Comparison of ENCODE assay signal across 13 cellular contexts in genomic region chr7:96187735-96188622, GRCh38.
DNase-seq lines count a peak whose midpoint lies in the region; ATAC-seq and TF ChIP-seq lines count a peak whose summit lies in the region.
"Had no signal": no experiment of that assay in that cellular context is flagged by ENCODE, and none has a peak within 500 bp of the region (broad histone marks: within the 10 kb centered on the region; RNA-seq: fewer than 3 reads in every experiment).

No MANE protein-coding gene starts in this region.

- WGBS in lower leg skin, 2 donors: 47 to 50% methylated on average over 15 of the region's 15 CpGs

- no peaks in the 10 kb centered on the region for H3K9me3 Mint-ChIP-seq in osteocyte (ENCODE audit: unreplicated experiment)
- no peaks in the 10 kb centered on the region for H3K9me3 Mint-ChIP-seq in naive thymus-derived CD4-positive, alpha-beta T cell

- DNase-seq in EH (ENCODE audit: low read depth) (peak; percentile 58), NCI-H2081 treated with DMSO at 0.1 percent for 48 hours (lab: John Stamatoyannopoulos, UW) (peak; percentile 60), coronary artery (ENCODE audit: low spot score) (no peak), osteocyte (ENCODE audit: extremely low spot score, unreplicated experiment) (no peak), GM10266 (ENCODE audit: extremely low spot score) (no peak), lower leg skin (ENCODE audit: low spot score in 2 of 2) (no peak), AG08396 (ENCODE audit: low spot score) (no peak)
- DNase-seq in naive thymus-derived CD4-positive, alpha-beta T cell: no peak
- DNase-seq: activated naive CD4-positive, alpha-beta T cell treated with anti-CD3 and anti-CD28 coated beads, Interleukin-2, amount 50 U/mL, for 16 hours; erythroblast; HCEC 1CT; NCI-H1436 had no signal

- H3K27me3 ChIP-seq in naive thymus-derived CD4-positive, alpha-beta T cell (ENCODE audit: control insufficient read depth in 2 of 2, insufficient read depth in 2 of 2, low read length in 2 of 2): no peaks in the 10 kb centered on the region
- H3K27me3 ChIP-seq: BLaER1 had no signal

- TF ChIP-seq CTCF in coronary artery (IDR thresholded peaks at IDR 0.05) (no peak), osteocyte (IDR thresholded peaks at IDR 0.05) (no peak), GM10266 (IDR thresholded peaks at IDR 0.05; ENCODE audit: control insufficient read depth, insufficient read depth, low read depth, missing control alignments) (no peak), lower leg skin (IDR thresholded peaks at IDR 0.05) (no peak)

- H3K27me3 Mint-ChIP-seq in osteocyte (ENCODE audit: unreplicated experiment): no peaks in the 10 kb centered on the region
- no peaks in the 10 kb centered on the region for H3K27me3 Mint-ChIP-seq in naive thymus-derived CD4-positive, alpha-beta T cell

- peaks cover 41% of the 10 kb centered on the region for H3K36me3 Mint-ChIP-seq in osteocyte (ENCODE audit: unreplicated experiment)
- H3K36me3 Mint-ChIP-seq in naive thymus-derived CD4-positive, alpha-beta T cell: peaks cover 12 to 56% (median 39%) of the 10 kb centered on the region in 5 donors

- peaks cover 15% of the 10 kb centered on the region for H3K4me1 Mint-ChIP-seq in osteocyte (ENCODE audit: unreplicated experiment)
- peaks cover 0 to 15% (median 5%) of the 10 kb centered on the region in 7 donors for H3K4me1 Mint-ChIP-seq in naive thymus-derived CD4-positive, alpha-beta T cell

- H3K4me3 Mint-ChIP-seq in osteocyte (ENCODE audit: unreplicated experiment): no peak overlapping the region
- H3K4me3 Mint-ChIP-seq in naive thymus-derived CD4-positive, alpha-beta T cell: peak overlapping the region in 1 of 10 donors; percentile 10

- POLR2A ChIA-PET in naive thymus-derived CD4-positive, alpha-beta T cell (lab: Charles Lee): no interaction called here

- no peak for TF ChIP-seq POLR2A in lower leg skin (IDR thresholded peaks at IDR 0.05)

- no peaks in the 10 kb centered on the region for H3K4me1 ChIP-seq in naive thymus-derived CD4-positive, alpha-beta T cell (ENCODE audit: control insufficient read depth in 2 of 2, insufficient read depth in 2 of 2, low read length in 2 of 2)
- H3K4me1 ChIP-seq: BLaER1 had no signal

- H3K9me3 ChIP-seq in naive thymus-derived CD4-positive, alpha-beta T cell (ENCODE audit: control insufficient read depth in 2 of 3, low read length in 3 of 3): no peaks in the 10 kb centered on the region
- H3K9me3 ChIP-seq: BLaER1 had no signal

- H3K4me3 ChIP-seq in coronary artery: peak overlapping the region; percentile 58
- H3K4me3 ChIP-seq in naive thymus-derived CD4-positive, alpha-beta T cell (ENCODE audit: low read length): no peak overlapping the region
- H3K4me3 ChIP-seq in lower leg skin (ENCODE audit: low read depth, poor library complexity, severe bottlenecking): no peak overlapping the region
- H3K4me3 ChIP-seq: BLaER1 had no signal

- peak overlapping the region in 1 of 2 donors; percentile 49 for H3K27ac ChIP-seq in coronary artery
- H3K27ac ChIP-seq in naive thymus-derived CD4-positive, alpha-beta T cell (ENCODE audit: low read depth, low read length): no peak overlapping the region
- H3K27ac ChIP-seq: BLaER1 had no signal

- H3K36me3 ChIP-seq in naive thymus-derived CD4-positive, alpha-beta T cell (ENCODE audit: control insufficient read depth in 2 of 3, insufficient read depth in 3 of 3, low read length in 3 of 3): peaks cover 6 to 8% (median 7%) of the 10 kb centered on the region in 3 experiments

- CTCF ChIA-PET in naive thymus-derived CD4-positive, alpha-beta T cell (lab: Charles Lee): no interaction called here

- intact Hi-C loops in naive thymus-derived CD4-positive, alpha-beta T cell (cut with micrococcal nuclease): no loop called here
- intact Hi-C loops in lower leg skin (cut with DNase I; ENCODE audit: low total_unique reads): no loop called here

- no peak for ATAC-seq in naive thymus-derived CD4-positive, alpha-beta T cell

- peak overlapping the region; percentile 50 for H3K27ac Mint-ChIP-seq in osteocyte (ENCODE audit: unreplicated experiment)
- peak overlapping the region in 3 of 9 donors; percentile 17 to 32 (median 18) for H3K27ac Mint-ChIP-seq in naive thymus-derived CD4-positive, alpha-beta T cell

Comparison
In these comparisons a context has a peak if more than half of its experiments do, and no peak if none do; other contexts are left out.
1. DNase-seq: peak in EH (single experiment) and NCI-H2081 treated with DMSO at 0.1 percent for 48 hours (single experiment); none in coronary artery (single experiment), osteocyte (single experiment), GM10266 (single experiment), naive thymus-derived CD4-positive, alpha-beta T cell (0 of 9), lower leg skin (0 of 2) and AG08396 (single experiment).